In genomic region chr11:68259122-68259959, GRCh38 we compare ENCODE assay signal across 26 cellular contexts. TPM values are rescaled to one million over a fixed set of nuclear protein-coding genes. Genes with fewer than 3 reads are reported as not detected.
A peak's percentile ranks its signal among the peaks of the same experiment; 100 is the strongest.
DNase-seq lines count a peak whose midpoint lies in the region; ATAC-seq and TF ChIP-seq lines count a peak whose summit lies in the region.
"Had no signal": no experiment of that assay in that cellular context is flagged by ENCODE, and none has a peak within 500 bp of the region (broad histone marks: within the 10 kb centered on the region; RNA-seq: fewer than 3 reads in every experiment).

No MANE protein-coding gene starts in this region.

- DNase-seq in HuH-7 (ENCODE audit: low spot score) (peak; percentile 35), ecto neural progenitor cell (ENCODE audit: low spot score) (peak; percentile 41), osteoblast (ENCODE audit: insufficient read length, low spot score, missing footprints) (peak; percentile 56), thyroid gland (no peak)
- DNase-seq: activated CD4-positive, alpha-beta T cell treated with anti-CD3 and anti-CD28 coated beads for 36 hours; activated gamma-delta T cell treated with Interleukin-2 at 50 U/mL for 16 hours; activated naive CD8-positive, alpha-beta T cell treated with anti-CD3 and anti-CD28 coated beads, Interleukin-2, amount 50 U/mL, for 24 hours; activated T-cell treated with anti-CD3 and anti-CD28 coated beads, Interleukin-2, amount 50 U/mL, for 4 hours; C1 segment of cervical spinal cord; DMS53; kidney; midbrain; MV-4-11; naive thymus-derived CD4-positive, alpha-beta T cell; NCI-H1436; NCI-H2081 treated with DMSO at 0.1 percent for 48 hours; NCI-H2227 treated with DMSO at 0.1 percent for 48 hours; PC-9; SHP77 treated with DMSO at 0.1 percent for 48 hours; stimulated activated CD4-positive, alpha-beta T cell treated with anti-CD3 and anti-CD28 coated beads, Interleukin-4, amount 100 ng/mL, for 24 hours; upper lobe of right lung had no signal

- H3K36me3 ChIP-seq in osteoblast (ENCODE audit: insufficient read depth, low read length) (peaks cover 40% of the 10 kb centered on the region), thyroid gland (peaks cover 15 to 20% of the 10 kb centered on the region in 2 donors)

- H3K4me2 ChIP-seq in osteoblast (ENCODE audit: insufficient read depth, low read length) = no peak overlapping the region
- H3K4me2 ChIP-seq: PC-9 had no signal

- intact Hi-C loops in thyroid gland (cut with DNase I) = loop anchor here (2.0 to 5.0 kb wide), 2 partner anchors 128 to 187 kb away; no protein-coding TSS in a partner anchor

- WGBS in thyroid gland, 2 donors = 92 to 95% methylated on average over 11 of the region's 15 CpGs

- H3K4me1 ChIP-seq in osteoblast (ENCODE audit: insufficient read depth, low read length) = peaks cover 19% of the 10 kb centered on the region
- H3K4me1 ChIP-seq in thyroid gland = peaks cover 0 to 5% of the 10 kb centered on the region in 2 donors

- TF ChIP-seq CTCF in osteoblast (IDR thresholded peaks at IDR 0.05; ENCODE audit: extremely low read depth, low read depth, low read length) (no peak), thyroid gland (IDR thresholded peaks at IDR 0.05) (no peak)

- H3K27me3 ChIP-seq in osteoblast (ENCODE audit: insufficient read depth, low read length) (no peaks in the 10 kb centered on the region), thyroid gland (no peaks in the 10 kb centered on the region)
- H3K27me3 ChIP-seq: upper lobe of right lung had no signal

- H2AFZ ChIP-seq in osteoblast (ENCODE audit: low read length) = no peak overlapping the region
- H2AFZ ChIP-seq: PC-9 had no signal

- H3K4me3 ChIP-seq in osteoblast (ENCODE audit: insufficient read depth, low read length) (no peak overlapping the region), thyroid gland (replicated peaks in 1 of 3) (no peak overlapping the region)
- H3K4me3 ChIP-seq: PC-9, upper lobe of right lung had no signal

- TF ChIP-seq POLR2A in GM19193 (IDR thresholded peaks at IDR 0.05; ENCODE audit: extremely low read depth, insufficient read depth, insufficient read length) (peak; percentile 23), thyroid gland (IDR thresholded peaks at IDR 0.05) (no peak)

- no peak for ATAC-seq in GM19395 (IDR thresholded peaks at IDR 0.05; ENCODE audit: unreplicated experiment)
- no peak for ATAC-seq in HG02588 (IDR thresholded peaks at IDR 0.05; ENCODE audit: unreplicated experiment)
- ATAC-seq in GM19397 (IDR thresholded peaks at IDR 0.05; ENCODE audit: unreplicated experiment) = no peak
- ATAC-seq: activated CD4-positive, alpha-beta T cell treated with anti-CD3 and anti-CD28 coated beads for 36 hours; activated naive CD8-positive, alpha-beta T cell treated with anti-CD3 and anti-CD28 coated beads, Interleukin-2, amount 50 U/mL, for 24 hours; activated T-cell treated with anti-CD3 and anti-CD28 coated beads, Interleukin-2, amount 50 U/mL, for 4 hours; esophagus mucosa; naive thymus-derived CD4-positive, alpha-beta T cell; upper lobe of right lung had no signal

- H3K9me3 ChIP-seq in osteoblast (ENCODE audit: low read depth, low read length) (no peaks in the 10 kb centered on the region), thyroid gland (no peaks in the 10 kb centered on the region)
- H3K9me3 ChIP-seq: upper lobe of right lung had no signal

- H4K20me1 ChIP-seq in osteoblast (ENCODE audit: insufficient read depth, low read length) = peaks cover 28% of the 10 kb centered on the region

- no peaks in the 10 kb centered on the region for H3K79me2 ChIP-seq in osteoblast (ENCODE audit: insufficient read depth, low read length)

- H3K27ac ChIP-seq in osteoblast (ENCODE audit: low read depth, low read length) = no peak overlapping the region
- no peak overlapping the region for H3K27ac ChIP-seq in thyroid gland
- H3K27ac ChIP-seq: PC-9, upper lobe of right lung had no signal

RNA-seq across cellular contexts. Expression of gene C11orf24, which starts 12.4 kb away (rescaled TPM):
- total RNA-seq in osteoblast (37.7 and 40.5 TPM in 2 replicates), thyroid gland (10 to 100 TPM; 12.4 to 28.3 (median 24.4) TPM)

RNA-seq across cellular contexts. Expression of gene KMT5B, which starts 46.2 kb away (rescaled TPM):
- total RNA-seq in osteoblast (27.1 and 29.8 TPM in 2 replicates), thyroid gland (10 to 100 TPM; 57.4 to 84.2 (median 67.4) TPM)

RNA-seq across cellular contexts. Expression of gene LRP5, which starts 53.0 kb away (rescaled TPM):
- total RNA-seq in osteoblast = 16.3 and 18.6 TPM in 2 replicates
- total RNA-seq in thyroid gland = 10 to 100 TPM; 45.8 to 75.5 (median 54.3) TPM

Comparison
In these comparisons a context has a peak if more than half of its experiments do, and no peak if none do; other contexts are left out.
1. DNase-seq: peak in HuH-7 (single experiment), ecto neural progenitor cell (single experiment) and osteoblast (single experiment); none in thyroid gland (0 of 2).